Comparison of ENCODE assay signal across 1 cellular context in genomic region chr1:65423884-65424655, GRCh38.
TF ChIP-seq lines count a peak whose summit lies in the region.

No MANE protein-coding gene starts in this region.

TF ChIP-seq in IMR-90, 13 proteins besides CTCF, POLR2A, EP300 and RAD21 (continued from another document):
- TF ChIP-seq USF2 (IDR thresholded peaks at IDR 0.05; ENCODE audit: low read depth, low read length) (no peak), RCOR1 (IDR thresholded peaks at IDR 0.05; ENCODE audit: insufficient replicate concordance, low read length) (no peak), NFE2L2 (IDR thresholded peaks at IDR 0.05; ENCODE audit: low read depth, low read length) (no peak), CHD1 (IDR thresholded peaks at IDR 0.05; ENCODE audit: low read depth, low read length) (no peak), MXI1 (IDR thresholded peaks at IDR 0.05; ENCODE audit: borderline replicate concordance, low read depth, low read length) (no peak), BHLHE40 (IDR thresholded peaks at IDR 0.05; ENCODE audit: low read depth, low read length) (no peak), RFX5 (IDR thresholded peaks at IDR 0.05; ENCODE audit: low read depth, low read length) (no peak)
